Comparison of ENCODE assay signal across 8 cellular contexts in the genomic region with DNA sequence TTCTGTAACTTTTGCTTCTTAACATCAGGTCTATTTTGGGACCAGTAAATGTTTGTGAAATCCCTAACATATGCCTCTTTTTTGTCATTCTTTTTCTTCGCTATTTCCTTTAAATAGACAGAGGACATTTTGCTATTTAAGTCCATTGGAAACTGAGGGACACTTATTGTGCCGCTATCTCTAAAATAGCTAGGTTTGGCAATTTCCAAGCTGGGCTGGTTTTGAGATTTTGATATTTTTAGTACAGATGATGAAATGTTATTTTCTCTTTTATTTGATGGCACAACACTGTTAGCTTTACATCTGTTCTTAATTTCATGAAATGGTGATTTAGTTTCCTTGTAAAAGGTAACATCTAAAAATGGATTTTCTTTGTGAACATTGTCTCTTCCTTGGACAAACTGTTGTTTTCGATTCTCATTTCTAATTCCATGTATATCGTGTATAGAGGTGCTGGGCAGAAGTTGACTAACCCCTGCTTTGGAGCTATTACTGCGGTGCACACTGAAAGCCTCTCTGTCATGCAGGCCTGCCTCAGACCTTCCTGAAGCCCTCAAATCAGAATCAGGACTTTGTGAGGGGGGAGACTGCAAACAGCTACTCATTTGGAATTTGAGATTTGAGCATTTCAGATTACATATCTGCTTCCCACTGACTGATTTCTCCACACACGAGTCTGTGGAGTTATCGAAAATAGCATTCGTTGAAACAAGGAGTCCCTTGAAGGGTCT. TPM values are rescaled to one million over a fixed set of nuclear protein-coding genes. Genes with fewer than 3 reads are reported as not detected.
DNase-seq lines count a peak whose midpoint lies in the region; ATAC-seq and TF ChIP-seq lines count a peak whose summit lies in the region.

No MANE protein-coding gene starts in this region.

- ATAC-seq in GM18508 (IDR thresholded peaks at IDR 0.05; ENCODE audit: insufficient read depth, unreplicated experiment) (peak; percentile 14), HG02870 (IDR thresholded peaks at IDR 0.05; ENCODE audit: unreplicated experiment) (peak; percentile 33), activated B cell treated with CpG ODN at 0.5 μM for 24 hours (ENCODE audit: low read depth) (no peak)
- ATAC-seq in stimulated activated naive CD8-positive, alpha-beta T cell treated with anti-CD3 and anti-CD28 coated beads, Interleukin-15, amount 100 ng/mL, for 72 hours: no peak

- H3K9me3 Mint-ChIP-seq in activated B cell treated with CpG ODN at 0.5 μM for 24 hours: no peaks in the 10 kb centered on the region
- no peaks in the 10 kb centered on the region for H3K9me3 Mint-ChIP-seq in stimulated activated naive CD8-positive, alpha-beta T cell treated with anti-CD3 and anti-CD28 coated beads, Interleukin-15, amount 100 ng/mL, for 72 hours

- no peak overlapping the region for H3K27ac Mint-ChIP-seq in activated B cell treated with CpG ODN at 0.5 μM for 24 hours
- no peak overlapping the region for H3K27ac Mint-ChIP-seq in stimulated activated naive CD8-positive, alpha-beta T cell treated with anti-CD3 and anti-CD28 coated beads, Interleukin-15, amount 100 ng/mL, for 72 hours

- peak overlapping the region; percentile 46 to 67 for H3K9ac ChIP-seq in liver (ENCODE audit: low read depth in 1 of 2, low read length in 2 of 2)

- CTCF ChIA-PET in activated B cell treated with CpG ODN at 0.5 μM for 24 hours (lab: Charles Lee): no interaction called here

- H3K36me3 Mint-ChIP-seq in activated B cell treated with CpG ODN at 0.5 μM for 24 hours (ENCODE audit: low read depth): no peaks in the 10 kb centered on the region

- H3K4me3 Mint-ChIP-seq in activated B cell treated with CpG ODN at 0.5 μM for 24 hours: peak overlapping the region; percentile 69
- no peak overlapping the region for H3K4me3 Mint-ChIP-seq in stimulated activated naive CD8-positive, alpha-beta T cell treated with anti-CD3 and anti-CD28 coated beads, Interleukin-15, amount 100 ng/mL, for 72 hours

- no peaks in the 10 kb centered on the region for H3K27me3 ChIP-seq in liver (ENCODE audit: control insufficient read depth in 4 of 4, insufficient read depth in 4 of 4, low read length in 3 of 4)

- H3K27ac ChIP-seq in liver (ENCODE audit: low read depth in 1 of 2, low read length in 2 of 2): peak overlapping the region; percentile 73 to 84

- peaks cover 26% of the 10 kb centered on the region for H3K4me1 Mint-ChIP-seq in activated B cell treated with CpG ODN at 0.5 μM for 24 hours
- no peaks in the 10 kb centered on the region for H3K4me1 Mint-ChIP-seq in stimulated activated naive CD8-positive, alpha-beta T cell treated with anti-CD3 and anti-CD28 coated beads, Interleukin-15, amount 100 ng/mL, for 72 hours

- no peaks in the 10 kb centered on the region for H3K36me3 ChIP-seq in liver (ENCODE audit: control insufficient read depth in 4 of 4, insufficient read depth in 3 of 4, low read depth in 1 of 4, low read length in 3 of 4)

- H3K9me3 ChIP-seq in liver (ENCODE audit: control insufficient read depth in 4 of 4, low read length in 3 of 4): no peaks in the 10 kb centered on the region

- intact Hi-C loops in activated B cell treated with CpG ODN at 0.5 μM for 24 hours (cut with micrococcal nuclease): loop anchor here (5.0 kb wide), 2 partner anchors 130 to 235 kb away; a partner anchor contains a TSS

- POLR2A ChIA-PET in activated B cell treated with CpG ODN at 0.5 μM for 24 hours (lab: Charles Lee): no interaction called here

- H3K4me1 ChIP-seq in liver (ENCODE audit: control insufficient read depth in 4 of 4, insufficient read depth in 4 of 4, low read length in 3 of 4): peaks cover 0 to 5% (median 2%) of the 10 kb centered on the region in 4 donors

- TF ChIP-seq CTCF in activated B cell treated with CpG ODN at 0.5 μM for 24 hours (IDR thresholded peaks at IDR 0.05): no peak
- no peak for TF ChIP-seq CTCF in liver (IDR thresholded peaks at IDR 0.05; ENCODE audit: low read depth, low read length, missing input control)

- H3K27me3 Mint-ChIP-seq in activated B cell treated with CpG ODN at 0.5 μM for 24 hours: peaks cover 28% of the 10 kb centered on the region
- peaks cover 31% of the 10 kb centered on the region for H3K27me3 Mint-ChIP-seq in stimulated activated naive CD8-positive, alpha-beta T cell treated with anti-CD3 and anti-CD28 coated beads, Interleukin-15, amount 100 ng/mL, for 72 hours

- no peak for DNase-seq in activated B cell treated with CpG ODN at 0.5 μM for 24 hours
- no peak for DNase-seq in RKO (ENCODE audit: low spot score)
- no peak for DNase-seq in mucosa of gallbladder (ENCODE audit: low spot score)
- no peak for DNase-seq in stimulated activated naive CD8-positive, alpha-beta T cell treated with anti-CD3 and anti-CD28 coated beads, Interleukin-15, amount 100 ng/mL, for 72 hours
- DNase-seq in stimulated activated CD4-positive, alpha-beta T cell treated with anti-CD3 and anti-CD28 coated beads, Interleukin-1b, Interleukin-23, amount 100 ng/mL, for 48 hours: no peak

- peak overlapping the region; percentile 45 to 67 (median 57) for H3K4me3 ChIP-seq in liver (ENCODE audit: low read depth in 1 of 3, low read length in 3 of 3)

- WGBS in liver: 40% methylated on average over 8 of the region's 8 CpGs

- TF ChIP-seq RAD21 in liver (IDR thresholded peaks at IDR 0.05): no peak

TF ChIP-seq in liver, 16 proteins besides CTCF, POLR2A, EP300 and RAD21:
- no peak for TF ChIP-seq TAF1 (conservative IDR thresholded peaks at IDR 0.05)
- no peak for TF ChIP-seq JUND (IDR thresholded peaks at IDR 0.05)
- TF ChIP-seq FOXA1 (IDR thresholded peaks at IDR 0.05): no peak
- TF ChIP-seq, protein P1, sequence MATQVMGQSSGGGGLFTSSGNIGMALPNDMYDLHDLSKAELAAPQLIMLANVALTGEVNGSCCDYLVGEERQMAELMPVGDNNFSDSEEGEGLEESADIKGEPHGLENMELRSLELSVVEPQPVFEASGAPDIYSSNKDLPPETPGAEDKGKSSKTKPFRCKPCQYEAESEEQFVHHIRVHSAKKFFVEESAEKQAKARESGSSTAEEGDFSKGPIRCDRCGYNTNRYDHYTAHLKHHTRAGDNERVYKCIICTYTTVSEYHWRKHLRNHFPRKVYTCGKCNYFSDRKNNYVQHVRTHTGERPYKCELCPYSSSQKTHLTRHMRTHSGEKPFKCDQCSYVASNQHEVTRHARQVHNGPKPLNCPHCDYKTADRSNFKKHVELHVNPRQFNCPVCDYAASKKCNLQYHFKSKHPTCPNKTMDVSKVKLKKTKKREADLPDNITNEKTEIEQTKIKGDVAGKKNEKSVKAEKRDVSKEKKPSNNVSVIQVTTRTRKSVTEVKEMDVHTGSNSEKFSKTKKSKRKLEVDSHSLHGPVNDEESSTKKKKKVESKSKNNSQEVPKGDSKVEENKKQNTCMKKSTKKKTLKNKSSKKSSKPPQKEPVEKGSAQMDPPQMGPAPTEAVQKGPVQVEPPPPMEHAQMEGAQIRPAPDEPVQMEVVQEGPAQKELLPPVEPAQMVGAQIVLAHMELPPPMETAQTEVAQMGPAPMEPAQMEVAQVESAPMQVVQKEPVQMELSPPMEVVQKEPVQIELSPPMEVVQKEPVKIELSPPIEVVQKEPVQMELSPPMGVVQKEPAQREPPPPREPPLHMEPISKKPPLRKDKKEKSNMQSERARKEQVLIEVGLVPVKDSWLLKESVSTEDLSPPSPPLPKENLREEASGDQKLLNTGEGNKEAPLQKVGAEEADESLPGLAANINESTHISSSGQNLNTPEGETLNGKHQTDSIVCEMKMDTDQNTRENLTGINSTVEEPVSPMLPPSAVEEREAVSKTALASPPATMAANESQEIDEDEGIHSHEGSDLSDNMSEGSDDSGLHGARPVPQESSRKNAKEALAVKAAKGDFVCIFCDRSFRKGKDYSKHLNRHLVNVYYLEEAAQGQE (IDR thresholded peaks at IDR 0.05): no peak
- TF ChIP-seq GABPA (IDR thresholded peaks at IDR 0.05 in 1 of 2, conservative IDR thresholded peaks at IDR 0.05 in 1 of 2): no peak
- no peak for TF ChIP-seq HNF4A (conservative IDR thresholded peaks at IDR 0.05)
- no peak for TF ChIP-seq SP1 (IDR thresholded peaks at IDR 0.05)
- TF ChIP-seq NR2F2 (IDR thresholded peaks at IDR 0.05): no peak
- no peak for TF ChIP-seq RXRA (IDR thresholded peaks at IDR 0.05)
- TF ChIP-seq EGR1 (IDR thresholded peaks at IDR 0.05; ENCODE audit: low read depth in 2 of 2): no peak
- TF ChIP-seq, protein P2, sequence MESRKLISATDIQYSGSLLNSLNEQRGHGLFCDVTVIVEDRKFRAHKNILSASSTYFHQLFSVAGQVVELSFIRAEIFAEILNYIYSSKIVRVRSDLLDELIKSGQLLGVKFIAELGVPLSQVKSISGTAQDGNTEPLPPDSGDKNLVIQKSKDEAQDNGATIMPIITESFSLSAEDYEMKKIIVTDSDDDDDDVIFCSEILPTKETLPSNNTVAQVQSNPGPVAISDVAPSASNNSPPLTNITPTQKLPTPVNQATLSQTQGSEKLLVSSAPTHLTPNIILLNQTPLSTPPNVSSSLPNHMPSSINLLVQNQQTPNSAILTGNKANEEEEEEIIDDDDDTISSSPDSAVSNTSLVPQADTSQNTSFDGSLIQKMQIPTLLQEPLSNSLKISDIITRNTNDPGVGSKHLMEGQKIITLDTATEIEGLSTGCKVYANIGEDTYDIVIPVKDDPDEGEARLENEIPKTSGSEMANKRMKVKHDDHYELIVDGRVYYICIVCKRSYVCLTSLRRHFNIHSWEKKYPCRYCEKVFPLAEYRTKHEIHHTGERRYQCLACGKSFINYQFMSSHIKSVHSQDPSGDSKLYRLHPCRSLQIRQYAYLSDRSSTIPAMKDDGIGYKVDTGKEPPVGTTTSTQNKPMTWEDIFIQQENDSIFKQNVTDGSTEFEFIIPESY (IDR thresholded peaks at IDR 0.05): no peak

RNA-seq across cellular contexts. Expression of a gene that starts 0.6 kb away (rescaled TPM):
- not detected in 2 replicates for total RNA-seq in activated B cell treated with CpG ODN at 0.5 μM for 24 hours
- total RNA-seq in liver: under 1 TPM; 0.14 to 0.25 TPM
- under 1 TPM; 0.02 to 0.08 TPM for polyA plus RNA-seq in liver
- not detected for total RNA-seq in mucosa of gallbladder

RNA-seq across cellular contexts. Expression of a gene that starts 22.9 kb away (rescaled TPM):
- total RNA-seq in activated B cell treated with CpG ODN at 0.5 μM for 24 hours (not detected in 2 replicates), liver (10 to 100 TPM in 1 of 2 donors, 1 to 10 TPM in 1; 6.3 to 32.9 TPM), mucosa of gallbladder (0.23 TPM)
- polyA plus RNA-seq in liver: 1 to 10 TPM; 2.2 to 6.4 TPM

Comparison
In these comparisons a context has a peak if more than half of its experiments do, and no peak if none do; other contexts are left out.
1. ATAC-seq: peak in GM18508 (single experiment) and HG02870 (single experiment); none in activated B cell treated with CpG ODN at 0.5 μM for 24 hours (single experiment) and stimulated activated naive CD8-positive, alpha-beta T cell treated with anti-CD3 and anti-CD28 coated beads, Interleukin-15, amount 100 ng/mL, for 72 hours (single experiment).